ENCODE assay signal across 12 cellular contexts in genomic region chr12:17108877-17109520, GRCh38.
DNase-seq lines count a peak whose midpoint lies in the region; ATAC-seq and TF ChIP-seq lines count a peak whose summit lies in the region.
"Had no signal": no experiment of that assay in that cellular context is flagged by ENCODE, and none has a peak within 500 bp of the region (broad histone marks: within the 10 kb centered on the region; RNA-seq: fewer than 3 reads in every experiment).

No MANE protein-coding gene starts in this region.

- DNase-seq in HK-2 (ENCODE audit: unreplicated experiment) (peak; percentile 33), NCI-H2081 (lab: John Stamatoyannopoulos, UW) (peak; percentile 60 to 83), RWPE1 (ENCODE audit: low spot score) (peak; percentile 54), left kidney (ENCODE audit: low read depth, low spot score) (peak; percentile 14), ureter (ENCODE audit: low spot score) (no peak)
- DNase-seq: activated CD4-positive, alpha-beta T cell treated with anti-CD3 and anti-CD28 coated beads, Interleukin-2, amount 50 U/mL, for 1 hour; body of pancreas; CD4-positive, CD25-positive, alpha-beta regulatory T cell; NCI-H2171 treated with DMSO at 0.1 percent for 48 hours had no signal

- CTCF ChIA-PET in RWPE1 (lab: Yijun Ruan, JAX) = no interaction called here

- ATAC-seq in HG02970 (IDR thresholded peaks at IDR 0.05; ENCODE audit: low FRiP score, unreplicated experiment) = no peak
- ATAC-seq in HG03571 (IDR thresholded peaks at IDR 0.05; ENCODE audit: unreplicated experiment) = no peak
- no peak for ATAC-seq in HG02938 (IDR thresholded peaks at IDR 0.05; ENCODE audit: unreplicated experiment)
- ATAC-seq: body of pancreas had no signal

- POLR2A ChIA-PET in RWPE1 (lab: Yijun Ruan, JAX; ENCODE audit: low non-redundant PET) = no interaction called here

- TF ChIP-seq CTCF in RWPE1 (conservative IDR thresholded peaks at IDR 0.05; ENCODE audit: low read depth) = no peak

- no peak overlapping the region for H3K27ac ChIP-seq in RWPE1
- H3K27ac ChIP-seq: body of pancreas had no signal
